10 cellular contexts compared by ENCODE assay signal in the genomic region with DNA sequence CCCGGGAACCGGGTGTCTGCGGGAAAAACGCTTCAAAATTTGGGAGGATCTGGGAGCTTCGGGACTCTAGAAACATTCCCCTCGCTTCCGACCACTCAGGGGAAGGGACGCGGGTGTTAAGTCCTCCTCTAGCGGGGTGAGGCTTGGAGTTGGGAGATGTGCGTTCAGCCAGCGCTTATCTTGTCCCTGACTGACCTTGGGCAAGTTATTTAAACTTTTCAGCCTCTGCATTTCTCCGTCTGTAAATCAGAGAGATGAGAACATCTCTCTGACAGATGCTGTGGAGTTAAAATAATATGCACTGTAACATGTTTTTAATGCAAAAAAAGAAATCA.
A peak's percentile ranks its signal among the peaks of the same experiment; 100 is the strongest.
DNase-seq lines count a peak whose midpoint lies in the region; ATAC-seq and TF ChIP-seq lines count a peak whose summit lies in the region.
"Had no signal": no experiment of that assay in that cellular context is flagged by ENCODE, and none has a peak within 500 bp of the region (broad histone marks: within the 10 kb centered on the region; RNA-seq: fewer than 3 reads in every experiment).

No MANE protein-coding gene starts in this region.

- no peak overlapping the region for H3K27ac ChIP-seq in subcutaneous abdominal adipose tissue (ENCODE audit: low read depth, low read length)

- no peak overlapping the region for H3K9ac ChIP-seq in subcutaneous abdominal adipose tissue (ENCODE audit: low read length in 5 of 5)

- no peaks in the 10 kb centered on the region for H3K4me1 Mint-ChIP-seq in effector memory CD8-positive, alpha-beta T cell (ENCODE audit: low read depth in 2 of 2)

- H3K36me3 ChIP-seq in subcutaneous abdominal adipose tissue (ENCODE audit: control insufficient read depth in 5 of 5, insufficient read depth in 5 of 5, low read length in 5 of 5): no peaks in the 10 kb centered on the region

- in situ Hi-C loops in astrocyte of the cerebellum (cut with HindIII; ENCODE audit: low sequenced_read_pairs): no loop called here

- no peak for ATAC-seq in effector memory CD8-positive, alpha-beta T cell (replicated peaks)
- ATAC-seq: T-helper 17 cell had no signal

- TF ChIP-seq CTCF in astrocyte of the cerebellum (IDR thresholded peaks at IDR 0.05; ENCODE audit: low read depth, low read length, missing control alignments): no peak

- no peaks in the 10 kb centered on the region for H3K36me3 Mint-ChIP-seq in effector memory CD8-positive, alpha-beta T cell (ENCODE audit: insufficient read depth)

- no peak overlapping the region for H3K27ac Mint-ChIP-seq in effector memory CD8-positive, alpha-beta T cell
- H3K27ac Mint-ChIP-seq: T-helper 17 cell had no signal

- no peak overlapping the region for H3K4me3 Mint-ChIP-seq in effector memory CD8-positive, alpha-beta T cell
- H3K4me3 Mint-ChIP-seq: T-helper 17 cell had no signal

- H3K9me3 Mint-ChIP-seq in effector memory CD8-positive, alpha-beta T cell: peaks cover 0 to 6% of the 10 kb centered on the region in 2 donors

- H3K4me3 ChIP-seq in astrocyte of the cerebellum (ENCODE audit: low read depth, low read length): peak overlapping the region; percentile 43
- H3K4me3 ChIP-seq in iPS-18c (ENCODE audit: insufficient read depth, low read depth, low read length): peak overlapping the region; percentile 55
- H3K4me3 ChIP-seq in subcutaneous abdominal adipose tissue (ENCODE audit: low read depth in 1 of 5, low read length in 5 of 5): peak overlapping the region in 4 of 5 donors; percentile 50 to 68 (median 59)

- H3K27me3 Mint-ChIP-seq in effector memory CD8-positive, alpha-beta T cell: peaks cover 20 to 36% of the 10 kb centered on the region in 2 donors

- H3K9me3 ChIP-seq in iPS-18c (ENCODE audit: control insufficient read depth, insufficient read depth, low read length) (no peaks in the 10 kb centered on the region), subcutaneous abdominal adipose tissue (ENCODE audit: control insufficient read depth in 5 of 5, low read length in 5 of 5) (no peaks in the 10 kb centered on the region)

- DNase-seq in NCI-H146 (lab: John Stamatoyannopoulos, UW) (peak; percentile 9), NCI-H146 treated with DMSO at 0.1 percent for 48 hours (lab: John Stamatoyannopoulos, UW; ENCODE audit: unreplicated experiment) (no peak), astrocyte of the cerebellum (ENCODE audit: low read depth) (no peak), NCI-H1930 (lab: John Stamatoyannopoulos, UW) (no peak), NCI-H2227 (lab: John Stamatoyannopoulos, UW; ENCODE audit: unreplicated experiment) (no peak)
- no peak for DNase-seq in effector memory CD8-positive, alpha-beta T cell
- DNase-seq: substantia nigra, T-helper 17 cell had no signal

- H3K4me1 ChIP-seq in subcutaneous abdominal adipose tissue (ENCODE audit: control insufficient read depth in 5 of 5, insufficient read depth in 5 of 5, low read length in 5 of 5): peaks cover 0 to 14% (median 11%) of the 10 kb centered on the region in 5 donors

- H3K27me3 ChIP-seq in subcutaneous abdominal adipose tissue (ENCODE audit: control insufficient read depth in 5 of 5, insufficient read depth in 4 of 5, low read length in 5 of 5): peaks cover 10 to 38% (median 13%) of the 10 kb centered on the region in 5 donors
